1 cellular context compared by ENCODE assay signal in genomic region chr12:98419795-98420402, GRCh38.
TF ChIP-seq lines count a peak whose summit lies in the region.

No MANE protein-coding gene starts in this region.

TF ChIP-seq in GM23338, 12 proteins besides CTCF, POLR2A, EP300 and RAD21 (continued from another document):
- TF ChIP-seq CREB1 (CRISPR knock-in tag; IDR thresholded peaks at IDR 0.05; ENCODE audit: low read depth) (no peak), REST (IDR thresholded peaks at IDR 0.05; ENCODE audit: unreplicated experiment) (no peak), POLR2AphosphoS5 (IDR thresholded peaks at IDR 0.05; ENCODE audit: low read depth) (no peak), ZNF462 (CRISPR knock-in tag; IDR thresholded peaks at IDR 0.05) (no peak), ZNF114 (CRISPR knock-in tag; IDR thresholded peaks at IDR 0.05) (no peak)
TF ChIP-seq in GM23338: peak in this region for 0.
